25 cellular contexts compared by ENCODE assay signal in the genomic region with DNA sequence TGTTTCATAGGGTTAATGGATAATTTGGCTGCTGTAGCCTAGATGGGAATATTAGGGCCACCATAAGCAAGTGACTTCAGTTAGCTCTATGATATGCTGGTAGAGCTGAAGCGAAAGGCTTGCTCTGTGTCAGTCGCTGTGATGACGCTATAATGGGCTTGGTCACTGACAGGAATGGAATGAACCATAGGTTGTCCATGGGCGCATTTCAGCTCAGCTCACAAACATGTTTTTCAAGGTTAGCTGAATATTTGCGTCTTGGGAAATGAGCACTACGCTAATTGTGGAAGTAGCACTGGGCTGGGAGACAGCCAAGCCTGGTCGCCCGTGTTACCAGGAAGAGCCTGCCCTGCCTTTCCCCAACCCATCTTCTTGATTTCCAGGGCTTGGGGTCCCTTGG. TPM values are rescaled to one million over a fixed set of nuclear protein-coding genes. Genes with fewer than 3 reads are reported as not detected.
"Had no signal": no experiment of that assay in that cellular context is flagged by ENCODE, and none has a peak within 500 bp of the region (broad histone marks: within the 10 kb centered on the region; RNA-seq: fewer than 3 reads in every experiment).

No MANE protein-coding gene starts in this region.

- ATAC-seq: foreskin keratinocyte; gastroesophageal sphincter; heart left ventricle; left cardiac atrium; left lung; left ventricle myocardium superior; lower lobe of right lung; mucosa of descending colon; naive thymus-derived CD4-positive, alpha-beta T cell had no signal

- H3K4me3 ChIP-seq: coronary artery, dorsolateral prefrontal cortex, esophagus muscularis mucosa, gastroesophageal sphincter, heart left ventricle, left lung, lower lobe of right lung, mucosa of descending colon had no signal

- H3K4me3 Mint-ChIP-seq: mesothelial cell of epicardium; naive thymus-derived CD4-positive, alpha-beta T cell had no signal

- FAIRE-seq: colon, endothelial cell of umbilical vein, frontal cortex, islet of Langerhans, keratinocyte had no signal

- H3K27ac Mint-ChIP-seq: mesothelial cell of epicardium had no signal

- H3K36me3 ChIP-seq: esophagus muscularis mucosa, gastroesophageal sphincter, heart left ventricle, left lung, lower lobe of right lung had no signal

- H3K9me3 ChIP-seq: esophagus muscularis mucosa, left lung, lower lobe of right lung, mucosa of descending colon had no signal

- H3K36me3 Mint-ChIP-seq: mesothelial cell of epicardium had no signal

- H3K27me3 ChIP-seq: foreskin keratinocyte had no signal

- DNase-seq: dermis blood vessel endothelial cell; dorsolateral prefrontal cortex; effector CD4-positive, alpha-beta T cell; effector memory CD4-positive, alpha-beta T cell; foreskin keratinocyte; heart left ventricle; hippocampal formation; left cardiac atrium; left lung; left ventricle myocardium superior; lower lobe of right lung; mesenchymal stem cell; mucosa of descending colon had no signal

- H3K27ac ChIP-seq: coronary artery, dorsolateral prefrontal cortex, esophagus muscularis mucosa, foreskin keratinocyte, gastroesophageal sphincter, heart left ventricle, left lung, lower lobe of right lung had no signal

RNA-seq across cellular contexts. Expression of a gene that starts 3.2 kb away (rescaled TPM):
- total RNA-seq: dermis blood vessel endothelial cell, endothelial cell of umbilical vein, epithelial cell of proximal tubule, foreskin keratinocyte had no signal
- polyA plus RNA-seq: fibroblast of lung; keratinocyte; naive thymus-derived CD4-positive, alpha-beta T cell had no signal
